9 cellular contexts compared by ENCODE assay signal in genomic region chr3:48232734-48233133, GRCh38. TPM values are rescaled to one million over a fixed set of nuclear protein-coding genes. Genes with fewer than 3 reads are reported as not detected.
DNase-seq lines count a peak whose midpoint lies in the region; ATAC-seq and TF ChIP-seq lines count a peak whose summit lies in the region.
"Had no signal": no experiment of that assay in that cellular context is flagged by ENCODE, and none has a peak within 500 bp of the region (broad histone marks: within the 10 kb centered on the region; RNA-seq: fewer than 3 reads in every experiment).

No MANE protein-coding gene starts in this region.

- no peaks in the 10 kb centered on the region for H3F3A ChIP-seq in PC-3 (ENCODE audit: low read length, unreplicated experiment)

- H3K27ac Mint-ChIP-seq in activated T-cell treated with anti-CD3 and anti-CD28 coated beads, Interleukin-2, amount 50 U/mL, for 24 hours, result no peak overlapping the region

- H3K4me3 Mint-ChIP-seq in activated T-cell treated with anti-CD3 and anti-CD28 coated beads, Interleukin-2, amount 50 U/mL, for 24 hours, result no peak overlapping the region

- POLR2A ChIA-PET in PC-3 (lab: Charles Lee; ENCODE audit: unreplicated experiment), result no interaction called here

- H4K20me1 ChIP-seq in PC-3 (ENCODE audit: low read length) (no peaks in the 10 kb centered on the region), fibroblast of lung (ENCODE audit: control insufficient read depth, extremely low read depth, insufficient read depth, low read length) (no peaks in the 10 kb centered on the region)

- no peaks in the 10 kb centered on the region for H3K9me3 Mint-ChIP-seq in activated T-cell treated with anti-CD3 and anti-CD28 coated beads, Interleukin-2, amount 50 U/mL, for 24 hours

- H3K9me2 ChIP-seq in PC-3 (replicated peaks; ENCODE audit: low read length), result no peaks in the 10 kb centered on the region

- H3K27me3 Mint-ChIP-seq in activated T-cell treated with anti-CD3 and anti-CD28 coated beads, Interleukin-2, amount 50 U/mL, for 24 hours, result no peaks in the 10 kb centered on the region

- H3K36me3 Mint-ChIP-seq in activated T-cell treated with anti-CD3 and anti-CD28 coated beads, Interleukin-2, amount 50 U/mL, for 24 hours (ENCODE audit: low read depth), result no peaks in the 10 kb centered on the region

- peaks cover 4% of the 10 kb centered on the region for H3K4me1 Mint-ChIP-seq in activated T-cell treated with anti-CD3 and anti-CD28 coated beads, Interleukin-2, amount 50 U/mL, for 24 hours (ENCODE audit: low read depth)

- H3K79me2 ChIP-seq in PC-3 (ENCODE audit: low read length), result no peaks in the 10 kb centered on the region
- no peaks in the 10 kb centered on the region for H3K79me2 ChIP-seq in fibroblast of lung (ENCODE audit: control insufficient read depth, insufficient read depth, low read length)

- DNase-seq in NCI-H2227 (lab: John Stamatoyannopoulos, UW; ENCODE audit: unreplicated experiment) (peak; percentile 16), NCI-H2227 treated with DMSO at 0.1 percent for 48 hours (lab: John Stamatoyannopoulos, UW) (no peak), HUDEP-2 (lab: John Stamatoyannopoulos, UW; ENCODE audit: unreplicated experiment in 76 of 76) (peak in 70 of 76 experiments; percentile 9 to 73 (median 42)), PC-3 (peak; percentile 84), fibroblast of lung (ENCODE audit: low read depth in 2 of 2) (peak; percentile 63 to 79), substantia nigra (lab: John Stamatoyannopoulos, UW) (peak in 44 of 49 donors; percentile 9 to 81 (median 54))
- DNase-seq in activated T-cell treated with anti-CD3 and anti-CD28 coated beads, Interleukin-2, amount 50 U/mL, for 24 hours, result peak; percentile 71

- peak overlapping the region; percentile 65 for H3K4me2 ChIP-seq in PC-3 (ENCODE audit: low read length)
- peak overlapping the region; percentile 23 for H3K4me2 ChIP-seq in fibroblast of lung (ENCODE audit: extremely low read depth, insufficient read depth, low read length)

- CTCF ChIA-PET in PC-3 (lab: Charles Lee), result interaction anchor here (2.9 kb wide), 1 partner anchor 203 kb away, joined by 9 read pairs; no protein-coding TSS in a partner anchor

- H3K4me1 ChIP-seq in PC-3 (ENCODE audit: insufficient read depth, low read length), result peaks cover 4% of the 10 kb centered on the region; the same call in 1 of the 2 replicates
- H3K4me1 ChIP-seq in fibroblast of lung (ENCODE audit: control insufficient read depth, extremely low read depth, insufficient read depth, low read length), result no peaks in the 10 kb centered on the region
- H3K4me1 ChIP-seq in neuron (ENCODE audit: insufficient read depth, low read length), result peaks cover 3% of the 10 kb centered on the region

- H3K4me3 ChIP-seq in PC-3 (ENCODE audit: low read length), result peak overlapping the region; percentile 36; the same call in 1 of the 2 replicates
- H3K4me3 ChIP-seq in fibroblast of lung (replicated peaks in 1 of 4; ENCODE audit: control extremely low read depth in 1 of 4, insufficient read depth in 1 of 4, low read depth in 3 of 4, low read length in 4 of 4), result peak overlapping the region in 1 of 4 experiments; percentile 13
- no peak overlapping the region for H3K4me3 ChIP-seq in neuron (ENCODE audit: low read length)
- H3K4me3 ChIP-seq: skin epidermis had no signal

- H3K9ac ChIP-seq in PC-3 (ENCODE audit: low read length), result no peak overlapping the region
- H3K9ac ChIP-seq in fibroblast of lung (ENCODE audit: insufficient read depth, low read length), result no peak overlapping the region

- intact Hi-C loops in PC-3 (cut with micrococcal nuclease), result loop anchor here (1.0 to 2.0 kb wide), 3 partner anchors 36 to 204 kb away; no protein-coding TSS in a partner anchor

- no peaks in the 10 kb centered on the region for H3K27me3 ChIP-seq in PC-3 (ENCODE audit: low read length)
- H3K27me3 ChIP-seq in fibroblast of lung (ENCODE audit: control insufficient read depth, insufficient read depth, low read length), result no peaks in the 10 kb centered on the region
- H3K27me3 ChIP-seq in neuron (ENCODE audit: insufficient read depth, low read length), result no peaks in the 10 kb centered on the region

- H3K36me3 ChIP-seq in PC-3 (ENCODE audit: low read depth, low read length) (no peaks in the 10 kb centered on the region), fibroblast of lung (ENCODE audit: control insufficient read depth, insufficient read depth, low read length) (no peaks in the 10 kb centered on the region), neuron (ENCODE audit: insufficient read depth, low read length) (no peaks in the 10 kb centered on the region)

- no TSS peak for BruUV-seq in PC-3 (replicated peaks; lab: Mats Ljungman, UMichigan)

- H2AFZ ChIP-seq in PC-3 (ENCODE audit: low read length), result peak overlapping the region; percentile 91
- peak overlapping the region; percentile 58 for H2AFZ ChIP-seq in fibroblast of lung (ENCODE audit: low read length)
- H2AFZ ChIP-seq in neuron (ENCODE audit: low read depth, low read length), result peak overlapping the region; percentile 17

- no peak overlapping the region for H3K27ac ChIP-seq in PC-3 (ENCODE audit: low read length)
- H3K27ac ChIP-seq in fibroblast of lung (ENCODE audit: insufficient read depth, low read length), result no peak overlapping the region
- peak overlapping the region; percentile 38 for H3K27ac ChIP-seq in substantia nigra (ENCODE audit: low read depth, low read length, poor library complexity, severe bottlenecking)

- TF ChIP-seq CTCF in PC-3 (conservative IDR thresholded peaks at IDR 0.05; ENCODE audit: low read depth, low read length) (peak; percentile 93), fibroblast of lung (conservative IDR thresholded peaks at IDR 0.05 in 1 of 2, IDR thresholded peaks at IDR 0.05 in 1 of 2; ENCODE audit: low read depth in 1 of 2, low read length in 2 of 2) (peak; percentile 41 to 62)

- H3K9me3 ChIP-seq in PC-3 (ENCODE audit: low read length) (no peaks in the 10 kb centered on the region), fibroblast of lung (ENCODE audit: control insufficient read depth, insufficient read depth, low read depth, low read length) (no peaks in the 10 kb centered on the region), neuron (ENCODE audit: low read length) (no peaks in the 10 kb centered on the region)

- peak; percentile 100 for ATAC-seq in PC-3

RNA-seq across cellular contexts. Expression of gene ZNF589, which starts 8.2 kb away (rescaled TPM):
- total RNA-seq in PC-3 (2014; rRNA removed) (9.4 and 10.2 TPM in 2 replicates), fibroblast of lung (3.3 and 5.1 TPM in 2 replicates)
- 2.3 and 2.8 TPM in 2 replicates for polyA plus RNA-seq in fibroblast of lung
- 2.3 and 2.4 TPM in 2 replicates for polyA plus RNA-seq in fibroblast of lung (2012)
- polyA minus RNA-seq in fibroblast of lung (ENCODE audit: low replicate concordance), result 1.2 and 1.7 TPM in 2 replicates

RNA-seq across cellular contexts. Expression of gene CAMP, which starts 9.4 kb away (rescaled TPM):
- not detected in 2 replicates for total RNA-seq in PC-3 (2014; rRNA removed)
- total RNA-seq in fibroblast of lung, result not detected in 2 replicates
- not detected in 2 replicates for polyA plus RNA-seq in fibroblast of lung
- not detected in 2 replicates for polyA plus RNA-seq in fibroblast of lung (2012)
- not detected in 2 replicates for polyA minus RNA-seq in fibroblast of lung (ENCODE audit: low replicate concordance)

RNA-seq across cellular contexts. Expression of gene CDC25A, which starts 44.5 kb away (rescaled TPM):
- total RNA-seq in PC-3 (2014; rRNA removed) (42.4 and 43.0 TPM in 2 replicates), fibroblast of lung (1.0 and 1.3 TPM in 2 replicates)
- 3.1 and 6.1 TPM in 2 replicates for polyA plus RNA-seq in fibroblast of lung
- 3.0 and 6.3 TPM in 2 replicates for polyA plus RNA-seq in fibroblast of lung (2012)
- 1.6 and 3.3 TPM in 2 replicates for polyA minus RNA-seq in fibroblast of lung (ENCODE audit: low replicate concordance)

Comparison
In these comparisons a context has a peak if more than half of its experiments do, and no peak if none do; other contexts are left out.
1. H2AFZ ChIP-seq: peak in every context shown above with its lines; median percentile 91 in PC-3; 58 in fibroblast of lung; 17 in neuron.
2. RNA of gene CDC25A, which starts 44.5 kb away (total RNA-seq): 42.4 to 43.0 TPM in PC-3; 1.0 to 1.3 TPM in fibroblast of lung; every median in the first group is over 10 times any median in the second.